In the genomic region with DNA sequence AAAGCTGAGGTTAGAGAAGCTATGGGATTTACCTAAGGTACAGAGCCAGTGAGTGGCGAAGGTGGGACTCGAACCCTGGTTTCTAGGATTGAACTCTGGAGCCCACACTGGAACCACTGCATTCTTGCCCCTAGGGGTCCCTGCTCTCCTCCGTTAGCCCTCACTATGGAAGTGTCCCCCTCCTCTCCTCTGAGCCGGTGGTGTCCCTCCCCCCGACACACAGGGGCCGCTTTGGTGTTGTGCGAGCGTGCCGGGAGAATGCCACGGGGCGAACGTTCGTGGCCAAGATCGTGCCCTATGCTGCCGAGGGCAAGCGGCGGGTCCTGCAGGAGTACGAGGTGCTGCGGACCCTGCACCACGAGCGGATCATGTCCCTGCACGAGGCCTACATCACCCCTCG, we compare ENCODE assay signal across 1 cellular context.
TF ChIP-seq lines count a peak whose summit lies in the region.

No MANE protein-coding gene starts in this region.

TF ChIP-seq in K562, 482 proteins besides CTCF, POLR2A, EP300 and RAD21:
- TF ChIP-seq TEAD1 (CRISPR knock-in tag; IDR thresholded peaks at IDR 0.05): peak in 1 of 2 experiments; percentile 98; a peak in 2 of 4 replicates
- peak; percentile 83 for TF ChIP-seq TEAD2 (tag; IDR thresholded peaks at IDR 0.05)
- TF ChIP-seq ZBTB8A (IDR thresholded peaks at IDR 0.05; ENCODE audit: partially characterized antibody): no peak
- peak; percentile 76 for TF ChIP-seq TEAD4 (IDR thresholded peaks at IDR 0.05; ENCODE audit: low read length)
- TF ChIP-seq TEAD4 (CRISPR knock-in tag; IDR thresholded peaks at IDR 0.05; ENCODE audit: borderline replicate concordance): no peak
